Comparison of ENCODE assay signal across 13 cellular contexts in genomic region chr15:52710710-52711107, GRCh38.
"Had no signal": no experiment of that assay in that cellular context is flagged by ENCODE, and none has a peak within 500 bp of the region (broad histone marks: within the 10 kb centered on the region; RNA-seq: fewer than 3 reads in every experiment).

No MANE protein-coding gene starts in this region.

- H3K4me3 ChIP-seq: gastrocnemius medialis, left ventricle myocardium inferior, stomach, thoracic aorta had no signal

- FAIRE-seq: colon, kidney had no signal

- H3K27ac ChIP-seq: gastrocnemius medialis, left ventricle myocardium inferior, stomach, thoracic aorta had no signal

- DNase-seq: activated CD4-positive, alpha-beta T cell treated with anti-CD3 and anti-CD28 coated beads, Interleukin-2, amount 10 ng/mL, durations not matched to agents 24 days and 14 days; activated T-cell treated with anti-CD3 and anti-CD28 coated beads, Interleukin-2, amount 50 U/mL, for 48 hours; gastrocnemius medialis; kidney; left ventricle myocardium inferior; mesendoderm; nephron progenitor cell; stimulated activated CD4-positive, alpha-beta T cell treated with anti-CD3 and anti-CD28 coated beads, Interleukin-2, amount 100 ng/mL, for 24 hours; stomach; SW 1271 had no signal

- H3K4me1 ChIP-seq: gastrocnemius medialis, left ventricle myocardium inferior had no signal

- ATAC-seq: gastrocnemius medialis, sciatic nerve had no signal

- H3K27ac Mint-ChIP-seq: activated CD4-positive, alpha-beta T cell treated with anti-CD3 and anti-CD28 coated beads, Interleukin-2, amount 10 ng/mL, durations not matched to agents 24 days and 14 days; nephron progenitor cell had no signal

- H3K36me3 ChIP-seq: gastrocnemius medialis, left ventricle myocardium inferior, stomach, thoracic aorta had no signal

- H3K9me3 ChIP-seq: gastrocnemius medialis, left ventricle myocardium inferior, stomach, thoracic aorta had no signal

- H3K27me3 ChIP-seq: gastrocnemius medialis, stomach had no signal

- H3K9me3 Mint-ChIP-seq: activated CD4-positive, alpha-beta T cell treated with anti-CD3 and anti-CD28 coated beads, Interleukin-2, amount 10 ng/mL, durations not matched to agents 24 days and 14 days; nephron progenitor cell had no signal

- H3K4me3 Mint-ChIP-seq: activated CD4-positive, alpha-beta T cell treated with anti-CD3 and anti-CD28 coated beads, Interleukin-2, amount 10 ng/mL, durations not matched to agents 24 days and 14 days; nephron progenitor cell had no signal
